8 cellular contexts compared by ENCODE assay signal in the genomic region with DNA sequence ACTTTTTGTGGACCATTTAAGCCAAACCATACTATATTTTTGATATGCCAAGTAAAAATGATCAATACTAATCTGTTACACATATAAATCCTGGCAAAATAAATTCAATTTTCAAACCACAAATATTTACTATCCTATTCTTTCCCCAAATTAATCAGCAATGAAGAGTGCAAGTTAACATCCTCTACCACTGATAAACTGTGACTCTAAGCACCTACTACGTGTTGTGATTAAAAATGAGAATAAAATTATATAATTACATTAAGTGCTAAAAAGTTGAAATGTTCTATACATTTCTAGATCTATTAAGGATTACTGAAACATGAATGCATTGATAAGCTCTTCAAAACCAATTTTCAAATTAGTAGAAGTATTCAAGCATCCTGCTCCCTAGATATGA. TPM values are rescaled to one million over a fixed set of nuclear protein-coding genes. Genes with fewer than 3 reads are reported as not detected.
DNase-seq lines count a peak whose midpoint lies in the region; ATAC-seq, FAIRE-seq and TF ChIP-seq lines count a peak whose summit lies in the region.

No MANE protein-coding gene starts in this region.

- CTCF ChIA-PET in GM12878 (lab: Yijun Ruan, JAX): interaction anchor here (1.4 to 1.8 kb wide), 2 partner anchors 9 to 31 kb away, joined by 3 to 7 read pairs; partner anchors contain the start of gene EIF2S3

- no TSS peak for BruUV-seq in GM12878 (replicated peaks; lab: Mats Ljungman, UMichigan)

- no peaks in the 10 kb centered on the region; the same call in 2 of the 3 replicates for H3K9me3 ChIP-seq in GM12878 (replicated peaks; ENCODE audit: control insufficient read depth, insufficient read depth, low read length)
- H3K9me3 ChIP-seq in lower lobe of right lung: no peaks in the 10 kb centered on the region

- H3K27ac Mint-ChIP-seq in stimulated activated naive CD8-positive, alpha-beta T cell treated with anti-CD3 and anti-CD28 coated beads, Interleukin-15, Interleukin-2, amounts not matched to agents 100 ng/mL and 50 ng/mL, for 24 hours: peak overlapping the region; percentile 61

- H3K36me3 Mint-ChIP-seq in stimulated activated naive CD8-positive, alpha-beta T cell treated with anti-CD3 and anti-CD28 coated beads, Interleukin-15, Interleukin-2, amounts not matched to agents 100 ng/mL and 50 ng/mL, for 24 hours (ENCODE audit: low read depth): peaks cover 14% of the 10 kb centered on the region

- TF ChIP-seq EP300 in GM12878 (IDR thresholded peaks at IDR 0.05; ENCODE audit: borderline replicate concordance in 1 of 2, control insufficient read depth in 1 of 2, low read depth in 2 of 2, low read length in 2 of 2): no peak

- TF ChIP-seq POLR2A in GM12878 (IDR thresholded peaks at IDR 0.05; ENCODE audit: low read depth, low read length): no peak

- in situ Hi-C loops in GM12878 (cut with MboI): no loop called here

- SMC1A ChIA-PET in GM12878 (lab: Charles Lee; ENCODE audit: uncharacterized antibody, unreplicated experiment): interaction anchor here (0.8 to 1.4 kb wide), 4 partner anchors 21 to 144 kb away, joined by 3 to 8 read pairs (median 4); no protein-coding TSS in a partner anchor

- H3K9me3 Mint-ChIP-seq in stimulated activated naive CD8-positive, alpha-beta T cell treated with anti-CD3 and anti-CD28 coated beads, Interleukin-15, Interleukin-2, amounts not matched to agents 100 ng/mL and 50 ng/mL, for 24 hours: no peaks in the 10 kb centered on the region

- RAD21 ChIA-PET in GM12878 (lab: Charles Lee; ENCODE audit: unreplicated experiment): interaction anchor here (1.2 to 1.4 kb wide), 2 partner anchors 30 to 70 kb away, joined by 3 read pairs; no protein-coding TSS in a partner anchor

- H3K4me1 Mint-ChIP-seq in stimulated activated naive CD8-positive, alpha-beta T cell treated with anti-CD3 and anti-CD28 coated beads, Interleukin-15, Interleukin-2, amounts not matched to agents 100 ng/mL and 50 ng/mL, for 24 hours (ENCODE audit: low read depth): peaks cover 40% of the 10 kb centered on the region

- H3K4me3 ChIP-seq in GM12878 (peak overlapping the region; percentile 61), lower lobe of right lung (peak overlapping the region; percentile 75)

- H3K27me3 ChIP-seq in GM12878 (replicated peaks in 1 of 2; ENCODE audit: control insufficient read depth in 2 of 2, insufficient read depth in 2 of 2, low read length in 1 of 2) (no peaks in the 10 kb centered on the region), lower lobe of right lung (ENCODE audit: low read depth) (no peaks in the 10 kb centered on the region)

- 0% methylated on average over 1 of the region's 1 CpG for WGBS in GM12878 (ENCODE audit: insufficient coverage, insufficient replicate concordance, low lambda C conversion rate, missing lambda C conversion rate)

- H3K36me3 ChIP-seq in GM12878 (ENCODE audit: control insufficient read depth in 2 of 2, insufficient read depth in 2 of 2, low read length in 1 of 2) (no peaks in the 10 kb centered on the region), lower lobe of right lung (no peaks in the 10 kb centered on the region)

- H3K4me1 ChIP-seq in GM12878 (ENCODE audit: control insufficient read depth, insufficient read depth, low read length) (no peaks in the 10 kb centered on the region), lower lobe of right lung (peaks cover 4% of the 10 kb centered on the region)

- TF ChIP-seq RAD21 in GM12878 (IDR thresholded peaks at IDR 0.05; ENCODE audit: insufficient read depth, low read depth, low read length): no peak

- no peak for TF ChIP-seq CTCF in GM12878 (IDR thresholded peaks at IDR 0.05 in 2 of 3, conservative IDR thresholded peaks at IDR 0.05 in 1 of 3; ENCODE audit: control insufficient read depth in 2 of 3, extremely low read depth in 1 of 3, insufficient read depth in 1 of 3, low read depth in 3 of 3, low read length in 3 of 3)
- TF ChIP-seq CTCF in lower lobe of right lung (IDR thresholded peaks at IDR 0.05): no peak

- H4K20me1 ChIP-seq in GM12878 (ENCODE audit: control insufficient read depth, insufficient read depth): no peaks in the 10 kb centered on the region

- H3K27me3 Mint-ChIP-seq in stimulated activated naive CD8-positive, alpha-beta T cell treated with anti-CD3 and anti-CD28 coated beads, Interleukin-15, Interleukin-2, amounts not matched to agents 100 ng/mL and 50 ng/mL, for 24 hours: no peaks in the 10 kb centered on the region

- peaks cover 59% of the 10 kb centered on the region for H3K79me2 ChIP-seq in GM12878 (ENCODE audit: control insufficient read depth, insufficient read depth, low read length)

- intact Hi-C loops in GM12878 (cut with micrococcal nuclease; ENCODE audit: unreplicated experiment) (loop anchor here (5.0 kb wide), 1 partner anchor 116 kb away; the partner anchor contains the start of genes APOO and CXorf58), lower lobe of right lung (cut with DNase I) (no loop called here)

- POLR2A ChIA-PET in GM12878 (lab: Charles Lee): no interaction called here

- H3K27ac ChIP-seq in GM12878 (ENCODE audit: control insufficient read depth, insufficient read depth): peak overlapping the region; percentile 72; the same call in 1 of the 2 replicates
- H3K27ac ChIP-seq in lower lobe of right lung: no peak overlapping the region

- no peak for DNase-seq in stimulated activated naive CD8-positive, alpha-beta T cell treated with anti-CD3 and anti-CD28 coated beads, Interleukin-15, Interleukin-2, amounts not matched to agents 100 U/mL and 50 U/mL, for 24 hours
- no peak for DNase-seq in GM12878 (ENCODE audit: low read depth, low spot score)
- no peak for DNase-seq in lower lobe of right lung
- no peak for DNase-seq in SIG-M5 (lab: John Stamatoyannopoulos, UW)
- DNase-seq in midbrain (lab: John Stamatoyannopoulos, UW): no peak
- no peak for DNase-seq in SHP77 (lab: John Stamatoyannopoulos, UW)

- peak overlapping the region; percentile 92 for H3K4me3 Mint-ChIP-seq in stimulated activated naive CD8-positive, alpha-beta T cell treated with anti-CD3 and anti-CD28 coated beads, Interleukin-15, Interleukin-2, amounts not matched to agents 100 ng/mL and 50 ng/mL, for 24 hours

- no peak overlapping the region for H2AFZ ChIP-seq in GM12878 (ENCODE audit: control insufficient read depth, low read depth, low read length)

- FAIRE-seq in GM12878 (lab: Jason Lieb, UNC): no peak

- peak overlapping the region; percentile 33; the same call in 1 of the 2 replicates for H3K4me2 ChIP-seq in GM12878 (ENCODE audit: control insufficient read depth, insufficient read depth)

- ATAC-seq in stimulated activated naive CD8-positive, alpha-beta T cell treated with anti-CD3 and anti-CD28 coated beads, Interleukin-15, Interleukin-2, amounts not matched to agents 100 U/mL and 50 U/mL, for 24 hours: no peak
- ATAC-seq in GM12878 (no peak), lower lobe of right lung (no peak), GM21786 (IDR thresholded peaks at IDR 0.05; ENCODE audit: unreplicated experiment) (no peak)

- peak overlapping the region; percentile 78 for H3K9ac ChIP-seq in GM12878 (ENCODE audit: control insufficient read depth, insufficient read depth, low read length)

TF ChIP-seq in GM12878, 131 proteins besides CTCF, POLR2A, EP300 and RAD21 (continues in another document):
- TF ChIP-seq MEF2A (IDR thresholded peaks at IDR 0.05; ENCODE audit: insufficient read depth, low read depth, low read length) (no peak), BCL11A (IDR thresholded peaks at IDR 0.05; ENCODE audit: low read depth, low read length) (no peak), NR2F1 (conservative IDR thresholded peaks at IDR 0.05) (no peak), CREB1 (IDR thresholded peaks at IDR 0.05; ENCODE audit: low read depth) (no peak)

RNA-seq across cellular contexts. Expression of gene KLHL15, which starts 3.4 kb away (rescaled TPM):
- total RNA-seq in GM12878 (2013; cell fraction: nucleolus; rRNA removed): 11.1 and 12.2 TPM in 2 replicates
- total RNA-seq in GM12878 (2014; rRNA removed) (4.8 and 5.3 TPM in 2 replicates), GM12878 (2014; rRNA removed; fragmentation: Illumina TruSeq; extraction: Trizol) (5.2 and 5.5 TPM in 2 replicates), GM12878 (2021) (4.5 and 4.8 TPM in 2 replicates), lower lobe of right lung (6.3 TPM)
- polyA plus RNA-seq in GM12878 (2011; ENCODE audit: low read depth): 3.3 TPM
- polyA plus RNA-seq in GM12878 (2011; rRNA removed) (7.0 and 10.4 TPM in 2 replicates), GM12878 (2014; fragmentation: Illumina TruSeq; extraction: Trizol) (3.4 and 4.5 TPM in 2 replicates), GM12878 (2014; fragmentation: Nextera tagmentation; extraction: Ambion mirVana) (1 to 10 TPM; 1.4 to 1.6 TPM), GM12878 (2014; rRNA removed) (2.3 and 3.0 TPM in 2 replicates), GM12878 (2016; fragmentation: Nextera tagmentation; extraction: Ambion mirVana) (1 to 10 TPM; 3.4 to 4.0 TPM)
- 2.2 and 3.5 TPM in 2 replicates for polyA plus RNA-seq in GM12878 (2011; cell fraction: cytosol; rRNA removed)
- polyA plus RNA-seq in GM12878 (2011; cell fraction: nucleus; rRNA removed): 3.5 and 3.8 TPM in 2 replicates
- polyA plus RNA-seq in GM12878 (2012): 4.4 and 4.9 TPM in 2 replicates
- 8.4 and 11.1 TPM in 2 replicates for polyA minus RNA-seq in GM12878 (2011; rRNA and poly(A)+ RNA removed)
- 3.1 and 3.8 TPM in 2 replicates for polyA minus RNA-seq in GM12878 (2011; cell fraction: cytosol; rRNA and poly(A)+ RNA removed)
- 3.3 and 4.5 TPM in 2 replicates for polyA minus RNA-seq in GM12878 (2011; cell fraction: nucleus; rRNA and poly(A)+ RNA removed)

RNA-seq across cellular contexts. Expression of gene EIF2S3, which starts 31.2 kb away (rescaled TPM):
- 302 and 311 TPM in 2 replicates for total RNA-seq in GM12878 (2013; cell fraction: nucleolus; rRNA removed)
- total RNA-seq in GM12878 (2014; rRNA removed): 300 and 329 TPM in 2 replicates
- 371 and 385 TPM in 2 replicates for total RNA-seq in GM12878 (2014; rRNA removed; fragmentation: Illumina TruSeq; extraction: Trizol)
- 278 and 291 TPM in 2 replicates for total RNA-seq in GM12878 (2021)
- 287 TPM for polyA plus RNA-seq in GM12878 (2011; ENCODE audit: low read depth)
- 185 and 210 TPM in 2 replicates for polyA plus RNA-seq in GM12878 (2011; rRNA removed)
- polyA plus RNA-seq in GM12878 (2011; cell fraction: cytosol; rRNA removed): 113 and 152 TPM in 2 replicates
- 107 and 122 TPM in 2 replicates for polyA plus RNA-seq in GM12878 (2011; cell fraction: nucleus; rRNA removed)
- polyA plus RNA-seq in GM12878 (2012): 188 and 200 TPM in 2 replicates
- 274 and 333 TPM in 2 replicates for polyA plus RNA-seq in GM12878 (2014; fragmentation: Illumina TruSeq; extraction: Trizol)
- 100 to 1,000 TPM; 120 to 135 TPM for polyA plus RNA-seq in GM12878 (2014; fragmentation: Nextera tagmentation; extraction: Ambion mirVana)
- 195 and 216 TPM in 2 replicates for polyA plus RNA-seq in GM12878 (2014; rRNA removed)
- polyA plus RNA-seq in GM12878 (2016; fragmentation: Nextera tagmentation; extraction: Ambion mirVana): 100 to 1,000 TPM; 115 to 125 TPM
- polyA minus RNA-seq in GM12878 (2011; rRNA and poly(A)+ RNA removed): 196 and 252 TPM in 2 replicates
- 179 and 186 TPM in 2 replicates for polyA minus RNA-seq in GM12878 (2011; cell fraction: cytosol; rRNA and poly(A)+ RNA removed)
- 51.3 and 63.3 TPM in 2 replicates for polyA minus RNA-seq in GM12878 (2011; cell fraction: nucleus; rRNA and poly(A)+ RNA removed)
- 174 TPM for total RNA-seq in lower lobe of right lung
